ENCODE assay signal across 1 cellular context in the genomic region with DNA sequence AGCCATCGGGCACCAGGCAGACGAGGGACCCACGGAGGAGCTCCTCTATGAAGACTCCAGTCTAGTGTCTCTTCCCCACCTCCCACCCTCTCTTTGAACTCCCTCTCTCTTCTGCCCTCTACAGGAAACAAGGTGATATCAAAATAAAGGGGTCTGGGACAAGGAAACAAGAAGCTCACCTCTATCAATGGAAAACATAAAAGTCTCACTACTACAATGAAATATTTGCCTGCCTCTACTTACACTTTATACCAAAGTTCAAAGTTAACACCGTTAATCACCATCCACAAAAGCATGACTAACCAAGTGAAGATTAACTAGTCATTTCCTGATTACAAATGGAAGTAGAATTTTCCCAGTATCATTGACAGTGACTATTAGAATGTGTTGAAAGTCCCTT.
TF ChIP-seq lines count a peak whose summit lies in the region.

No MANE protein-coding gene starts in this region.

TF ChIP-seq in GM23338, 12 proteins besides CTCF, POLR2A, EP300 and RAD21 (continued from another document):
- TF ChIP-seq, protein P1, sequence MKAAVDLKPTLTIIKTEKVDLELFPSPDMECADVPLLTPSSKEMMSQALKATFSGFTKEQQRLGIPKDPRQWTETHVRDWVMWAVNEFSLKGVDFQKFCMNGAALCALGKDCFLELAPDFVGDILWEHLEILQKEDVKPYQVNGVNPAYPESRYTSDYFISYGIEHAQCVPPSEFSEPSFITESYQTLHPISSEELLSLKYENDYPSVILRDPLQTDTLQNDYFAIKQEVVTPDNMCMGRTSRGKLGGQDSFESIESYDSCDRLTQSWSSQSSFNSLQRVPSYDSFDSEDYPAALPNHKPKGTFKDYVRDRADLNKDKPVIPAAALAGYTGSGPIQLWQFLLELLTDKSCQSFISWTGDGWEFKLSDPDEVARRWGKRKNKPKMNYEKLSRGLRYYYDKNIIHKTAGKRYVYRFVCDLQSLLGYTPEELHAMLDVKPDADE (IDR thresholded peaks at IDR 0.05): no peak
- TF ChIP-seq, protein P2, sequence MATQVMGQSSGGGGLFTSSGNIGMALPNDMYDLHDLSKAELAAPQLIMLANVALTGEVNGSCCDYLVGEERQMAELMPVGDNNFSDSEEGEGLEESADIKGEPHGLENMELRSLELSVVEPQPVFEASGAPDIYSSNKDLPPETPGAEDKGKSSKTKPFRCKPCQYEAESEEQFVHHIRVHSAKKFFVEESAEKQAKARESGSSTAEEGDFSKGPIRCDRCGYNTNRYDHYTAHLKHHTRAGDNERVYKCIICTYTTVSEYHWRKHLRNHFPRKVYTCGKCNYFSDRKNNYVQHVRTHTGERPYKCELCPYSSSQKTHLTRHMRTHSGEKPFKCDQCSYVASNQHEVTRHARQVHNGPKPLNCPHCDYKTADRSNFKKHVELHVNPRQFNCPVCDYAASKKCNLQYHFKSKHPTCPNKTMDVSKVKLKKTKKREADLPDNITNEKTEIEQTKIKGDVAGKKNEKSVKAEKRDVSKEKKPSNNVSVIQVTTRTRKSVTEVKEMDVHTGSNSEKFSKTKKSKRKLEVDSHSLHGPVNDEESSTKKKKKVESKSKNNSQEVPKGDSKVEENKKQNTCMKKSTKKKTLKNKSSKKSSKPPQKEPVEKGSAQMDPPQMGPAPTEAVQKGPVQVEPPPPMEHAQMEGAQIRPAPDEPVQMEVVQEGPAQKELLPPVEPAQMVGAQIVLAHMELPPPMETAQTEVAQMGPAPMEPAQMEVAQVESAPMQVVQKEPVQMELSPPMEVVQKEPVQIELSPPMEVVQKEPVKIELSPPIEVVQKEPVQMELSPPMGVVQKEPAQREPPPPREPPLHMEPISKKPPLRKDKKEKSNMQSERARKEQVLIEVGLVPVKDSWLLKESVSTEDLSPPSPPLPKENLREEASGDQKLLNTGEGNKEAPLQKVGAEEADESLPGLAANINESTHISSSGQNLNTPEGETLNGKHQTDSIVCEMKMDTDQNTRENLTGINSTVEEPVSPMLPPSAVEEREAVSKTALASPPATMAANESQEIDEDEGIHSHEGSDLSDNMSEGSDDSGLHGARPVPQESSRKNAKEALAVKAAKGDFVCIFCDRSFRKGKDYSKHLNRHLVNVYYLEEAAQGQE (IDR thresholded peaks at IDR 0.05; ENCODE audit: unreplicated experiment): no peak
- TF ChIP-seq JUNB (IDR thresholded peaks at IDR 0.05; ENCODE audit: unreplicated experiment) (no peak), EZH2phosphoT487 (IDR thresholded peaks at IDR 0.05; ENCODE audit: unreplicated experiment) (no peak), ZNF331 (CRISPR knock-in tag; IDR thresholded peaks at IDR 0.05; ENCODE audit: low read depth) (no peak), STAT1 (IDR thresholded peaks at IDR 0.05; ENCODE audit: unreplicated experiment) (no peak), NANOG (IDR thresholded peaks at IDR 0.05; ENCODE audit: borderline replicate concordance) (no peak), POLR2AphosphoS5 (IDR thresholded peaks at IDR 0.05; ENCODE audit: low read depth) (no peak), ZNF114 (CRISPR knock-in tag; IDR thresholded peaks at IDR 0.05) (no peak), CREB1 (CRISPR knock-in tag; IDR thresholded peaks at IDR 0.05; ENCODE audit: low read depth) (no peak)
